Comparison of ENCODE assay signal across 31 cellular contexts in the genomic region with DNA sequence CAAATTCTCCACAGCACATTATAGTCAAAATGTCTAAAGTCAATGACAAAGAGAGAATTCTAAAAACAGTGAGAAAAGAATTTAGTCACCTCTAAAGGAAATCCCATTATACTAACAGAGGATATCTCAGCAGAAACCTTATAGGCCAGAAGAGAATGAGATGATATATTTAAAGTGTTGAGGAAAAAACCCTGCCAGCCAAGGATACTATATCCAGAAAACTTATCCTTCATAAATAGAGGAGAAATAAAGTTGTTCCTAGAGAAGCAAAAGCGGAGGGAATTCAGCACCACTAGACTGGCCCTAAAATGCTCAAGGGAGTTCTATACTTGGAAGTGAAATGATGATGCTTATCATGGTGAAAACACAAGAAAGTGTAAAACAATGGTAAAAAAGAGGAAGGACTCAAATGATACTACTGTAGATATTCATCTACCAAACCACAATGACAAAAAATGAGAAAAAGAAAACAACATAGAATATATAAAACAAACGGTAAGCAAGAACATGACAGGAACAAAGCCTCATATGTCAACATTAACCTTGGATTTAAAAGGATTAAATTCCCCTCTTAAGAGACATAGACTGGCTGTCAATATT. TPM values are rescaled to one million over a fixed set of nuclear protein-coding genes. Genes with fewer than 3 reads are reported as not detected.
"Had no signal": no experiment of that assay in that cellular context is flagged by ENCODE, and none has a peak within 500 bp of the region (broad histone marks: within the 10 kb centered on the region; RNA-seq: fewer than 3 reads in every experiment).

No MANE protein-coding gene starts in this region.

- H3K27ac ChIP-seq: dorsolateral prefrontal cortex, epithelial cell of prostate, esophagus squamous epithelium, gastrocnemius medialis, heart right ventricle, left lung, lower lobe of right lung had no signal

- H3K4me1 Mint-ChIP-seq: endodermal cell; mesothelial cell of epicardium; naive B cell; naive thymus-derived CD8-positive, alpha-beta T cell had no signal

- H3K36me3 Mint-ChIP-seq: mesothelial cell of epicardium had no signal

- H3K27ac Mint-ChIP-seq: effector memory CD8-positive, alpha-beta T cell; endodermal cell; mesothelial cell of epicardium; naive B cell; naive thymus-derived CD8-positive, alpha-beta T cell had no signal

- H3K36me3 ChIP-seq: esophagus squamous epithelium, gastrocnemius medialis, heart right ventricle, left lung, lower lobe of right lung had no signal

- H3K4me3 ChIP-seq: dorsolateral prefrontal cortex, esophagus squamous epithelium, gastrocnemius medialis, heart right ventricle, left lung, lower lobe of right lung, mucosa of descending colon had no signal

- H3K4me3 Mint-ChIP-seq: effector memory CD8-positive, alpha-beta T cell; endodermal cell; mesothelial cell of epicardium; naive B cell; naive thymus-derived CD8-positive, alpha-beta T cell had no signal

- H3K9me3 ChIP-seq: esophagus squamous epithelium, gastrocnemius medialis had no signal

- H3K27me3 ChIP-seq: dorsolateral prefrontal cortex, esophagus squamous epithelium, gastrocnemius medialis, heart right ventricle, left lung had no signal

- H3K4me1 ChIP-seq: esophagus squamous epithelium, gastrocnemius medialis, heart right ventricle, left lung, lower lobe of right lung had no signal

- ATAC-seq: effector memory CD8-positive, alpha-beta T cell; esophagus mucosa; gastrocnemius medialis; heart right ventricle; left cardiac atrium; left lung; left ventricle myocardium superior; lower lobe of right lung; mucosa of descending colon; naive thymus-derived CD8-positive, alpha-beta T cell had no signal

- DNase-seq: dermis blood vessel endothelial cell; dorsolateral prefrontal cortex; effector CD8-positive, alpha-beta T cell; effector memory CD8-positive, alpha-beta T cell; endodermal cell; erythroblast; esophagus squamous epithelium; foreskin fibroblast; foreskin melanocyte; gastrocnemius medialis; glutamatergic neuron; head of caudate nucleus; heart right ventricle; hippocampal formation; left cardiac atrium; left lung; left ventricle myocardium superior; lower lobe of right lung; mesenchymal stem cell; mucosa of descending colon; naive B cell; naive thymus-derived CD8-positive, alpha-beta T cell had no signal

RNA-seq across cellular contexts. Expression of a gene that starts 16.7 kb away (rescaled TPM):
- total RNA-seq: dermis blood vessel endothelial cell; dorsolateral prefrontal cortex; endodermal cell; esophagus mucosa; esophagus squamous epithelium; gastrocnemius medialis; glomerular endothelial cell; heart right ventricle; kidney epithelial cell; left cardiac atrium; left ventricle myocardium superior; lower leg skin; lower lobe of right lung; lung microvascular endothelial cell; mesenteric fat pad; myocyte; naive thymus-derived CD8-positive, alpha-beta T cell had no signal

RNA-seq across cellular contexts. Expression of a gene that starts 46.6 kb away (rescaled TPM):
- total RNA-seq: myocyte; naive thymus-derived CD8-positive, alpha-beta T cell had no signal
